ENCODE assay signal across 1 cellular context in genomic region chr4:108044951-108045686, GRCh38.
TF ChIP-seq lines count a peak whose summit lies in the region.

No MANE protein-coding gene starts in this region.

TF ChIP-seq in K562, 482 proteins besides CTCF, POLR2A, EP300 and RAD21 (continued from another document):
- TF ChIP-seq STAT5A (IDR thresholded peaks at IDR 0.05; ENCODE audit: borderline replicate concordance, low read length) (peak; percentile 77), KLF13 (tag; IDR thresholded peaks at IDR 0.05; ENCODE audit: borderline replicate concordance, low read depth) (no peak), DPF2 (IDR thresholded peaks at IDR 0.05) (peak; percentile 89), POLR2AphosphoS5 (IDR thresholded peaks at IDR 0.05; ENCODE audit: control insufficient read depth, insufficient read depth, low read depth, low read length) (peak; percentile 56; the same call in 1 of the 2 replicates), SMARCA4 (IDR thresholded peaks at IDR 0.05) (peak; percentile 88), ATF3 (IDR thresholded peaks at IDR 0.05) (peak; percentile 81), ATF3 (CRISPR knock-in tag; conservative IDR thresholded peaks at IDR 0.05) (no peak), TAL1 (IDR thresholded peaks at IDR 0.05) (peak; percentile 68), FOSL1 (tag; conservative IDR thresholded peaks at IDR 0.05) (peak; percentile 95), NFIC (IDR thresholded peaks at IDR 0.05) (peak; percentile 48), RBM15 (IDR thresholded peaks at IDR 0.05; ENCODE audit: insufficient read depth, low read length) (no peak), JUN (IDR thresholded peaks at IDR 0.05; ENCODE audit: borderline replicate concordance, low read depth, low read length) (peak; percentile 76), JUN (CRISPR knock-in tag; IDR thresholded peaks at IDR 0.05; ENCODE audit: borderline replicate concordance) (no peak), ZNF324 (CRISPR knock-in tag; IDR thresholded peaks at IDR 0.05) (no peak), KLF10 (CRISPR knock-in tag; IDR thresholded peaks at IDR 0.05) (no peak), MTA2 (IDR thresholded peaks at IDR 0.05; ENCODE audit: low read depth) (peak; percentile 43; the same call in 1 of the 2 replicates), JUND (IDR thresholded peaks at IDR 0.05; ENCODE audit: borderline replicate concordance, low read depth, low read length) (peak; percentile 89), JUND (tag; IDR thresholded peaks at IDR 0.05; ENCODE audit: borderline replicate concordance, low read depth, low read length) (peak; percentile 83; the same call in 1 of the 3 replicates), SMARCC2 (IDR thresholded peaks at IDR 0.05; ENCODE audit: low read depth) (peak; percentile 82), ARID1B (IDR thresholded peaks at IDR 0.05) (peak; percentile 92), GATA2 (CRISPR knock-in tag; IDR thresholded peaks at IDR 0.05) (no peak), DACH1 (IDR thresholded peaks at IDR 0.05; ENCODE audit: partially characterized antibody) (peak; percentile 27), RCOR1 (IDR thresholded peaks at IDR 0.05; ENCODE audit: borderline replicate concordance in 1 of 2, low read depth in 2 of 2, low read length in 2 of 2) (peak in 1 of 2 experiments; percentile 28; a peak in 1 of 4 replicates), NFE2 (IDR thresholded peaks at IDR 0.05; ENCODE audit: low read depth) (peak; percentile 62; the same call in 1 of the 2 replicates), HDAC2 (IDR thresholded peaks at IDR 0.05) (peak; percentile 51; the same call in 1 of the 2 replicates), NCOR1 (IDR thresholded peaks at IDR 0.05) (peak; percentile 53; the same call in 1 of the 2 replicates), GABPB2 (CRISPR knock-in tag; conservative IDR thresholded peaks at IDR 0.05) (no peak), KDM1A (IDR thresholded peaks at IDR 0.05) (peak; percentile 19 to 81; a peak in 3 of 4 replicates), POLR2AphosphoS2 (IDR thresholded peaks at IDR 0.05; ENCODE audit: low read length) (no peak), MNT (conservative IDR thresholded peaks at IDR 0.05) (0 out of 4 replicates have a peak, but pooled peaks of 1 of the 2 experiments have one; percentile 20), CUX1 (CRISPR knock-in tag; IDR thresholded peaks at IDR 0.05) (no peak), CXXC5 (CRISPR knock-in tag; IDR thresholded peaks at IDR 0.05) (peak; percentile 41; the same call in 1 of the 2 replicates), CBFA2T3 (IDR thresholded peaks at IDR 0.05) (peak; percentile 71)
TF ChIP-seq in K562: peak in this region for 27.
